Comparison of ENCODE assay signal across 1 cellular context in the genomic region with DNA sequence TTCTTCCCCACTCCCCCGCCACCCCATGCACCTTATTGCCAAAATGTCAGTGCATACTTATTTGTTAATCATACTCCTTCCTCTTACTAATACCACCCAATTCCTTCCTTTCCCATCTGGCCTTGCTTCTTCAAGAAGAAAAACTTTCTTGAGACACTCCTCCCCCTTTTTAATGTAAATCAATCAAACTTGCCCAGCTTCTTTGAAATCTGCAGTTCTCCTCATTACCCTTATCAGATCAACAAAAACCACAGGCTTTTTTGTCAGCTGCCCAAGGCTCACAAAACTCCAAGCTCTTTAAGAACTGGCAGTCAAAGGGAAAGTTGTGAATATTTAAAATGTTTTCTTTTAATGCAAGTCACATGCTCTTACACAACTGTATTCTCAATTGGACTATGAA.
TF ChIP-seq lines count a peak whose summit lies in the region.

No MANE protein-coding gene starts in this region.

TF ChIP-seq in H1, 55 proteins besides CTCF, POLR2A, EP300 and RAD21 (continued from another document):
- no peak for TF ChIP-seq SIRT6 (IDR thresholded peaks at IDR 0.05; ENCODE audit: low read length)
- TF ChIP-seq, protein P1, sequence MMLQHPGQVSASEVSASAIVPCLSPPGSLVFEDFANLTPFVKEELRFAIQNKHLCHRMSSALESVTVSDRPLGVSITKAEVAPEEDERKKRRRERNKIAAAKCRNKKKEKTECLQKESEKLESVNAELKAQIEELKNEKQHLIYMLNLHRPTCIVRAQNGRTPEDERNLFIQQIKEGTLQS (IDR thresholded peaks at IDR 0.05; ENCODE audit: insufficient read depth, low read depth, low read length): no peak
- no peak for TF ChIP-seq ASH2L (IDR thresholded peaks at IDR 0.05; ENCODE audit: low read length)
- TF ChIP-seq YY1 (IDR thresholded peaks at IDR 0.05; ENCODE audit: low read depth, low read length): no peak
- no peak for TF ChIP-seq SP4 (IDR thresholded peaks at IDR 0.05; ENCODE audit: low read length)
- no peak for TF ChIP-seq POLR2AphosphoS5 (IDR thresholded peaks at IDR 0.05; ENCODE audit: low read depth, low read length)
- TF ChIP-seq SIN3A (conservative IDR thresholded peaks at IDR 0.05 in 1 of 2, IDR thresholded peaks at IDR 0.05 in 1 of 2; ENCODE audit: low read depth in 1 of 2, low read length in 2 of 2): no peak
- TF ChIP-seq NRF1 (IDR thresholded peaks at IDR 0.05; ENCODE audit: low read depth, low read length): no peak
- TF ChIP-seq CHD1 (IDR thresholded peaks at IDR 0.05; ENCODE audit: low read depth, low read length): no peak
